In the genomic region with DNA sequence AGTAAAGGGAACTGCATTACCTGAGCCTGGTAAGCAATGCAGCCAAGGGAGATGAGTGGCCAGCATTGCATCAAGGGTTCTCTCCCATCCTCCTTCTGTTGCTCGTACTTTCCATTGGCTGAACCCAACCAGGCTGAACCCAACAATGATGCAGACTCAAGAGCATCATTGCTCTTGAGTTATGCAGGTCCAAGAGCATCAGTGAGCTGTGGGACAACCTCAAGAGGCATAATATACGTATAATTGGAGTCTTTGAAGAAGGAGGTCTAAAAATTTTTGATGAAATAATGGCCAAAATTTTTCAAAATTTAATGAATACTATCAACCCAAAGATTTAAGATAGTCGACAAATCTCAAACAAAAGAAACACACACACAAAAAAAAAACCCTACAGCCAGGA, we compare ENCODE assay signal across 21 cellular contexts.
DNase-seq lines count a peak whose midpoint lies in the region; TF ChIP-seq lines count a peak whose summit lies in the region.
"Had no signal": no experiment of that assay in that cellular context is flagged by ENCODE, and none has a peak within 500 bp of the region (broad histone marks: within the 10 kb centered on the region; RNA-seq: fewer than 3 reads in every experiment).

No MANE protein-coding gene starts in this region.

- H3K4me3 ChIP-seq in GM23248 (no peak overlapping the region), adipocyte (ENCODE audit: low read length) (peak overlapping the region; percentile 27), endodermal cell (ENCODE audit: low read length) (peak overlapping the region; percentile 43)
- H3K4me3 ChIP-seq: A549, K562 had no signal

- 0 out of 2 replicates have a peak, but pooled peaks cover 4% of the 10 kb centered on the region for H3F3A ChIP-seq in GM23248 (ENCODE audit: insufficient read depth)

- H3K27ac Mint-ChIP-seq in endodermal cell: no peak overlapping the region
- H3K27ac Mint-ChIP-seq in progenitor cell of endocrine pancreas: peak overlapping the region; percentile 74
- no peak overlapping the region for H3K27ac Mint-ChIP-seq in Calu3 (ENCODE audit: unreplicated experiment)
- H3K27ac Mint-ChIP-seq: B cell, CD14-positive monocyte had no signal

- H3K9me3 ChIP-seq in GM23248 (ENCODE audit: low read depth) (no peaks in the 10 kb centered on the region), adipocyte (ENCODE audit: control insufficient read depth, low read length) (peaks cover 33% of the 10 kb centered on the region), endodermal cell (ENCODE audit: control insufficient read depth, low read length) (peaks cover 55% of the 10 kb centered on the region)
- H3K9me3 ChIP-seq: A549 had no signal

- H3K27me3 Mint-ChIP-seq in endodermal cell (ENCODE audit: insufficient read depth) (no peaks in the 10 kb centered on the region), progenitor cell of endocrine pancreas (no peaks in the 10 kb centered on the region), Calu3 (ENCODE audit: unreplicated experiment) (no peaks in the 10 kb centered on the region)
- H3K27me3 Mint-ChIP-seq: B cell had no signal

- H3K36me3 ChIP-seq in GM23248 (ENCODE audit: low read depth): no peaks in the 10 kb centered on the region
- no peaks in the 10 kb centered on the region for H3K36me3 ChIP-seq in adipocyte (ENCODE audit: control insufficient read depth, insufficient read depth, low read length, severe bottlenecking)
- no peaks in the 10 kb centered on the region for H3K36me3 ChIP-seq in endodermal cell (ENCODE audit: control insufficient read depth, insufficient read depth, low read length)

- H3K9me2 ChIP-seq in GM23248 (ENCODE audit: insufficient read depth): no peaks in the 10 kb centered on the region

- H3K4me1 Mint-ChIP-seq in endodermal cell (peaks cover 5% of the 10 kb centered on the region), progenitor cell of endocrine pancreas (ENCODE audit: low read depth) (no peaks in the 10 kb centered on the region), Calu3 (ENCODE audit: low read depth, unreplicated experiment) (no peaks in the 10 kb centered on the region)
- H3K4me1 Mint-ChIP-seq: B cell, CD14-positive monocyte had no signal

- H3K79me2 ChIP-seq in GM23248 (ENCODE audit: insufficient read depth): no peaks in the 10 kb centered on the region

- H3K36me3 Mint-ChIP-seq in endodermal cell (ENCODE audit: low read depth) (peaks cover 7% of the 10 kb centered on the region), progenitor cell of endocrine pancreas (ENCODE audit: insufficient read depth) (peaks cover 9% of the 10 kb centered on the region), Calu3 (ENCODE audit: insufficient read depth, unreplicated experiment) (no peaks in the 10 kb centered on the region)
- H3K36me3 Mint-ChIP-seq: CD14-positive monocyte had no signal

- H3K27me3 ChIP-seq in GM23248 (replicated peaks; ENCODE audit: insufficient read depth): no peaks in the 10 kb centered on the region
- H3K27me3 ChIP-seq in adipocyte (replicated peaks; ENCODE audit: control insufficient read depth, insufficient read depth, low read length): no peaks in the 10 kb centered on the region
- no peaks in the 10 kb centered on the region for H3K27me3 ChIP-seq in endodermal cell (ENCODE audit: control insufficient read depth, insufficient read depth, low read length, poor library complexity, severe bottlenecking)

- H3K9me3 Mint-ChIP-seq in endodermal cell: peaks cover 36% of the 10 kb centered on the region
- H3K9me3 Mint-ChIP-seq in progenitor cell of endocrine pancreas (ENCODE audit: low read depth): peaks cover 18% of the 10 kb centered on the region
- peaks cover 4% of the 10 kb centered on the region for H3K9me3 Mint-ChIP-seq in Calu3 (ENCODE audit: low read depth, unreplicated experiment)

- H3K4me3 Mint-ChIP-seq in endodermal cell (no peak overlapping the region), progenitor cell of endocrine pancreas (ENCODE audit: low read depth) (no peak overlapping the region), Calu3 (ENCODE audit: low read depth, unreplicated experiment) (no peak overlapping the region)
- H3K4me3 Mint-ChIP-seq: B cell, CD14-positive monocyte had no signal

- DNase-seq in GM23248 (peak; percentile 43), adipocyte (ENCODE audit: low read depth) (peak; percentile 22), endodermal cell (no peak), progenitor cell of endocrine pancreas (ENCODE audit: low spot score, unreplicated experiment) (no peak), HuH-7.5 (ENCODE audit: low spot score) (no peak), Calu3 (no peak), pons (ENCODE audit: low spot score) (no peak)
- DNase-seq: DMS79 treated with DMSO at 0.1 percent for 48 hours; MM.1S; NCI-H1048; NCI-H1436; NCI-H187 treated with DMSO at 0.1 percent for 48 hours; NCI-H2171; NCI-H345; NCI-H524; NCI-H774; NK-92 treated with Interleukin-12 subunit alpha and Interleukin-12 subunit beta, amount 100 ng/mL, for 24 hours had no signal

- no peaks in the 10 kb centered on the region for H4K20me1 ChIP-seq in GM23248 (ENCODE audit: insufficient read depth)

- H2AFZ ChIP-seq in GM23248: no peak overlapping the region

- H3K4me1 ChIP-seq in GM23248 (ENCODE audit: insufficient read depth) (peaks cover 11% of the 10 kb centered on the region; the same call in 1 of the 2 replicates), adipocyte (ENCODE audit: control insufficient read depth, insufficient read depth, low read length) (no peaks in the 10 kb centered on the region), endodermal cell (ENCODE audit: control insufficient read depth, insufficient read depth, low read length) (no peaks in the 10 kb centered on the region)
- H3K4me1 ChIP-seq: A549 had no signal

- TF ChIP-seq CTCF in endodermal cell (conservative IDR thresholded peaks at IDR 0.05): no peak
- no peak for TF ChIP-seq CTCF in progenitor cell of endocrine pancreas (IDR thresholded peaks at IDR 0.05; ENCODE audit: unreplicated experiment)
- TF ChIP-seq CTCF in Calu3 (IDR thresholded peaks at IDR 0.05; ENCODE audit: unreplicated experiment): no peak

- BruUV-seq in Calu3 (replicated peaks; lab: Mats Ljungman, UMichigan): no TSS peak

- WGBS in GM23248 (ENCODE audit: low coverage in 1 of 2, low lambda C conversion rate in 2 of 2, missing lambda C conversion rate in 2 of 2), 2 experiments: 35 to 37% methylated on average over 3 of the region's 3 CpGs
- 99% methylated on average over 3 of the region's 3 CpGs; no CpG with 5 or more reads in 1 of the 2 experiments for WGBS in endodermal cell (ENCODE audit: insufficient coverage in 1 of 2, insufficient read length in 1 of 2), 2 experiments

- intact Hi-C loops in Calu3 (cut with micrococcal nuclease; ENCODE audit: unreplicated experiment): no loop called here

- CTCF ChIA-PET in Calu3 (lab: Charles Lee): no interaction called here

- H3K9ac ChIP-seq in GM23248: no peak overlapping the region
- H3K9ac ChIP-seq in adipocyte (ENCODE audit: low read length): no peak overlapping the region
- H3K9ac ChIP-seq in endodermal cell (ENCODE audit: extremely low read depth, low read length, poor library complexity, severe bottlenecking): no peak overlapping the region

- in situ Hi-C loops in GM23248 (cut with MboI): loop anchor here (10.0 kb wide), 1 partner anchor 65 kb away; no protein-coding TSS in a partner anchor

- H3K4me2 ChIP-seq in GM23248 (ENCODE audit: unreplicated experiment): no peak overlapping the region
- H3K4me2 ChIP-seq: A549 had no signal

- H3K27ac ChIP-seq in GM23248: no peak overlapping the region
- no peak overlapping the region for H3K27ac ChIP-seq in endodermal cell (ENCODE audit: low read depth, low read length)
- H3K27ac ChIP-seq: A549 had no signal

Comparison
In these comparisons a context has a peak if more than half of its experiments do, and no peak if none do; other contexts are left out.
1. DNase-seq: peak in GM23248 (single experiment) and adipocyte (single experiment); none in endodermal cell (single experiment), progenitor cell of endocrine pancreas (single experiment), HuH-7.5 (single experiment), Calu3 (single experiment) and pons (single experiment).